ENCODE assay signal across 9 cellular contexts in the genomic region with DNA sequence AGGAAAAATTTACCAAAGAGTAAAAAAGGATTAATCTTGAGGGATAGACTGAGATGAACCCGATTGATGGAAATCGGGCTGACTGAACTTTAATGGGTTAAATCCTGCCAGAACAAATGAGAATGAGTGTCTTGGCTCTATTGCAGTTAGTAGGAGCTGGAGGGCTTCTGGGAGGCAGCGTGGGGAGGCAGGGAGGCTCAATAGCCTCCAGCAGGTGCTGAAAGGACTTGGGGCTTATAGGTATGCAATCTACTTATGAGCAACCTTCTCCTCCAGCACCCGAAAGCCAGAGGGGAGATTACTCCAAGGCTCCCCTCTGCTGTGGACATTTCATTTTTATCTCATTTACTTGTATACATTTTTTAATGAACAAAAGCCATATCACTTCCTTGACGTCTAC. TPM values are rescaled to one million over a fixed set of nuclear protein-coding genes. Genes with fewer than 3 reads are reported as not detected.
DNase-seq lines count a peak whose midpoint lies in the region; ATAC-seq and TF ChIP-seq lines count a peak whose summit lies in the region.
"Had no signal": no experiment of that assay in that cellular context is flagged by ENCODE, and none has a peak within 500 bp of the region (broad histone marks: within the 10 kb centered on the region; RNA-seq: fewer than 3 reads in every experiment).

No MANE protein-coding gene starts in this region.

- intact Hi-C loops in mammary epithelial cell (cut with micrococcal nuclease): loop anchor here (1.0 to 5.0 kb wide), 4 partner anchors 9 to 152 kb away; partner anchors contain the start of gene RIOX2
- intact Hi-C loops in natural killer cell (cut with micrococcal nuclease): no loop called here

- H3K4me3 ChIP-seq in AG10803 (ENCODE audit: low read length) (peak overlapping the region; percentile 83), HUES64 (ENCODE audit: low read length) (peak overlapping the region; percentile 93), mammary epithelial cell (replicated peaks in 1 of 3; ENCODE audit: insufficient read depth in 1 of 3, low read depth in 2 of 3, low read length in 3 of 3) (no peak overlapping the region)

- TF ChIP-seq CTCF in AG10803 (conservative IDR thresholded peaks at IDR 0.05; ENCODE audit: low read length): no peak
- no peak for TF ChIP-seq CTCF in mammary epithelial cell (conservative IDR thresholded peaks at IDR 0.05 in 1 of 2, IDR thresholded peaks at IDR 0.05 in 1 of 2; ENCODE audit: extremely low read depth in 1 of 2, insufficient read depth in 1 of 2, low read depth in 1 of 2, low read length in 2 of 2)
- no peak for TF ChIP-seq CTCF in natural killer cell (IDR thresholded peaks at IDR 0.05)

- 89% methylated on average over 5 of the region's 5 CpGs for WGBS in HUES64
- WGBS in mammary epithelial cell (ENCODE audit: low coverage, missing lambda C conversion rate): 84% methylated on average over 4 of the region's 5 CpGs

- DNase-seq in AG10803 (ENCODE audit: low read depth): no peak
- no peak for DNase-seq in mammary epithelial cell
- no peak for DNase-seq in natural killer cell
- DNase-seq in anterior cingulate cortex (lab: John Stamatoyannopoulos, UW): no peak
- no peak for DNase-seq in NCI-H146 (lab: John Stamatoyannopoulos, UW)
- DNase-seq in erythroblast (lab: John Stamatoyannopoulos, UW): no peak
- DNase-seq: NCI-H1930 had no signal

- H3K9me3 Mint-ChIP-seq in natural killer cell: no peaks in the 10 kb centered on the region

- no peaks in the 10 kb centered on the region for H3K9me3 ChIP-seq in HUES64 (ENCODE audit: insufficient read depth, low read depth, low read length)
- H3K9me3 ChIP-seq in mammary epithelial cell (replicated peaks; ENCODE audit: insufficient read depth, low read length): no peaks in the 10 kb centered on the region

- no peak overlapping the region for H3K27ac ChIP-seq in HUES64 (ENCODE audit: low read depth, low read length)
- no peak overlapping the region for H3K27ac ChIP-seq in mammary epithelial cell (ENCODE audit: insufficient read depth, low read depth, low read length)

- peak overlapping the region; percentile 95 for H3K4me2 ChIP-seq in mammary epithelial cell (ENCODE audit: insufficient read depth, low read depth, low read length)

- peak overlapping the region; percentile 55 to 80 for H3K27ac Mint-ChIP-seq in natural killer cell

- peaks cover 35% of the 10 kb centered on the region for H3K27me3 ChIP-seq in HUES64 (ENCODE audit: insufficient read depth, low read length)
- no peaks in the 10 kb centered on the region for H3K27me3 ChIP-seq in mammary epithelial cell (ENCODE audit: insufficient read depth, low read length)

- dilution Hi-C loops in mammary epithelial cell (cut with HindIII; ENCODE audit: low sequenced_read_pairs): no loop called here

- H3K9ac ChIP-seq in HUES64 (ENCODE audit: low read depth, low read length): no peak overlapping the region
- no peak overlapping the region for H3K9ac ChIP-seq in mammary epithelial cell (ENCODE audit: insufficient read depth, low read length)

- no peak for TF ChIP-seq POLR2A in erythroblast (IDR thresholded peaks at IDR 0.05; ENCODE audit: low read length)

- peak overlapping the region; percentile 98 for H2AFZ ChIP-seq in mammary epithelial cell (ENCODE audit: low read depth, low read length)

- H3K36me3 Mint-ChIP-seq in natural killer cell: peaks cover 6% of the 10 kb centered on the region

- peaks cover 42 to 49% of the 10 kb centered on the region in 2 donors for H3K27me3 Mint-ChIP-seq in natural killer cell (ENCODE audit: low read depth in 2 of 2)

- BruUV-seq in mammary epithelial cell (replicated peaks; lab: Mats Ljungman, UMichigan): no TSS peak

- in situ Hi-C loops in mammary epithelial cell (cut with MboI; ENCODE audit: low sequenced_read_pairs in 2 of 2): no loop called here

- CTCF ChIA-PET in mammary epithelial cell (lab: Charles Lee; ENCODE audit: low non-redundant PET): interaction anchor here (0.6 kb wide), 1 partner anchor 202 kb away, joined by 3 read pairs; no protein-coding TSS in a partner anchor

- H4K20me1 ChIP-seq in mammary epithelial cell (ENCODE audit: insufficient read depth, low read length): no peaks in the 10 kb centered on the region

- peaks cover 9% of the 10 kb centered on the region for H3K4me1 ChIP-seq in HUES64 (ENCODE audit: insufficient read depth, low read length)
- H3K4me1 ChIP-seq in mammary epithelial cell (ENCODE audit: insufficient read depth, low read length): peaks cover 15% of the 10 kb centered on the region

- H3K36me3 ChIP-seq in HUES64 (ENCODE audit: insufficient read depth, low read length) (no peaks in the 10 kb centered on the region), mammary epithelial cell (ENCODE audit: insufficient read depth, low read length) (no peaks in the 10 kb centered on the region)

- peaks cover 35% of the 10 kb centered on the region for H3K79me2 ChIP-seq in mammary epithelial cell (ENCODE audit: insufficient read depth, low read length)

- peaks cover 19 to 22% of the 10 kb centered on the region in 2 donors for H3K4me1 Mint-ChIP-seq in natural killer cell

- H3K4me3 Mint-ChIP-seq in natural killer cell: peak overlapping the region; percentile 95

- ATAC-seq in natural killer cell: no peak
- ATAC-seq in HG03342 (IDR thresholded peaks at IDR 0.05; ENCODE audit: unreplicated experiment): no peak

RNA-seq across cellular contexts. Expression of gene CRYBG3, which starts 1.0 kb away (rescaled TPM):
- polyA plus RNA-seq in HUES64 (2013, experiment 1 of 2): 2.5 TPM
- polyA plus RNA-seq in HUES64 (2013, experiment 2 of 2): 3.7 TPM
- total RNA-seq in mammary epithelial cell (10 to 100 TPM; 12.6 to 14.0 TPM), natural killer cell (1 to 10 TPM; 1.1 to 2.4 (median 1.8) TPM)
- polyA plus RNA-seq in mammary epithelial cell: 5.2 TPM
- polyA minus RNA-seq in mammary epithelial cell: 22.5 TPM

RNA-seq across cellular contexts. Expression of gene ARL6, which starts 56.2 kb away (rescaled TPM):
- polyA plus RNA-seq in HUES64 (2013, experiment 1 of 2): 5.1 TPM
- polyA plus RNA-seq in HUES64 (2013, experiment 2 of 2): 5.0 TPM
- total RNA-seq in mammary epithelial cell (1 to 10 TPM; 6.0 to 9.2 TPM), natural killer cell (1 to 10 TPM; 2.1 to 4.9 (median 2.3) TPM)
- 3.7 TPM for polyA plus RNA-seq in mammary epithelial cell
- polyA minus RNA-seq in mammary epithelial cell: 7.8 TPM

Comparison
In these comparisons a context has a peak if more than half of its experiments do, and no peak if none do; other contexts are left out.
1. H3K4me3 ChIP-seq: peak in AG10803 (single experiment) and HUES64 (single experiment); none in mammary epithelial cell (0 of 3).
2. RNA of gene CRYBG3, which starts 1.0 kb away (total RNA-seq): 12.6 to 14.0 TPM in mammary epithelial cell; 1.1 to 2.4 TPM in natural killer cell; every median in the first group is over 4 times any median in the second.